In genomic region chr2:201904529-201905420, GRCh38 we compare ENCODE assay signal across 1 cellular context.
TF ChIP-seq lines count a peak whose summit lies in the region.

No MANE protein-coding gene starts in this region.

TF ChIP-seq in GM12878, 131 proteins besides CTCF, POLR2A, EP300 and RAD21 (continued from another document):
- TF ChIP-seq, protein P1, sequence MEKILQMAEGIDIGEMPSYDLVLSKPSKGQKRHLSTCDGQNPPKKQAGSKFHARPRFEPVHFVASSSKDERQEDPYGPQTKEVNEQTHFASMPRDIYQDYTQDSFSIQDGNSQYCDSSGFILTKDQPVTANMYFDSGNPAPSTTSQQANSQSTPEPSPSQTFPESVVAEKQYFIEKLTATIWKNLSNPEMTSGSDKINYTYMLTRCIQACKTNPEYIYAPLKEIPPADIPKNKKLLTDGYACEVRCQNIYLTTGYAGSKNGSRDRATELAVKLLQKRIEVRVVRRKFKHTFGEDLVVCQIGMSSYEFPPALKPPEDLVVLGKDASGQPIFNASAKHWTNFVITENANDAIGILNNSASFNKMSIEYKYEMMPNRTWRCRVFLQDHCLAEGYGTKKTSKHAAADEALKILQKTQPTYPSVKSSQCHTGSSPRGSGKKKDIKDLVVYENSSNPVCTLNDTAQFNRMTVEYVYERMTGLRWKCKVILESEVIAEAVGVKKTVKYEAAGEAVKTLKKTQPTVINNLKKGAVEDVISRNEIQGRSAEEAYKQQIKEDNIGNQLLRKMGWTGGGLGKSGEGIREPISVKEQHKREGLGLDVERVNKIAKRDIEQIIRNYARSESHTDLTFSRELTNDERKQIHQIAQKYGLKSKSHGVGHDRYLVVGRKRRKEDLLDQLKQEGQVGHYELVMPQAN (conservative IDR thresholded peaks at IDR 0.05): no peak
